ENCODE assay signal across 8 cellular contexts in the genomic region with DNA sequence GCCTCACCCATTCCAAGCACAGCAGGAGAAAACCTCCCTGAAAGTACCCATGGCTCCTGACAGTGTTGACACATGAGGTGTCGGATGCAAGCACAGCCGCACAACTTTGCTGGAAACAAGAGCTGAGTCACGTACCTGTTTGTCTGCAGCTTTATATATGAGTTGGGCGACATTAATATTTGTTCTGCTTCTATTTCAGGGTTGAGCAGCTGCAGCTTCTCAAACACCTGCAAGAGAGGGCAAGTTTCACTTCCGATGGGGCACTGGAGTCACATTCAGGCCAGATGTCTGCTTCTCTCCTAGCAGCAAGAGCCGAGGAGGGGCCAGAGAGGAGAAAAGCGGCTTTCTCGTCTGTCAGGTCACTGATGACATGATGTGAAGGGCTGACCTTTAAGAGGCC.
DNase-seq lines count a peak whose midpoint lies in the region; ATAC-seq and TF ChIP-seq lines count a peak whose summit lies in the region.

No MANE protein-coding gene starts in this region.

- 86% methylated on average over 8 of the region's 8 CpGs for WGBS in smooth muscle cell (ENCODE audit: low lambda C conversion rate)

- ATAC-seq in GM19395 (IDR thresholded peaks at IDR 0.05; ENCODE audit: unreplicated experiment) (peak; percentile 96), HG03280 (IDR thresholded peaks at IDR 0.05; ENCODE audit: unreplicated experiment) (peak; percentile 96), left lobe of liver (no peak)

- no peaks in the 10 kb centered on the region for H3K4me1 ChIP-seq in smooth muscle cell (ENCODE audit: low read depth)

- no peak overlapping the region for H2AFZ ChIP-seq in smooth muscle cell (ENCODE audit: low read depth)

- no peaks in the 10 kb centered on the region for H4K20me1 ChIP-seq in smooth muscle cell (ENCODE audit: low read depth)

- no peaks in the 10 kb centered on the region for H3F3A ChIP-seq in smooth muscle cell (ENCODE audit: low read depth)

- H3K9me3 ChIP-seq in smooth muscle cell (replicated peaks; ENCODE audit: low read depth) = no peaks in the 10 kb centered on the region

- no peak overlapping the region for H3K4me3 ChIP-seq in smooth muscle cell

- no peak overlapping the region for H3K4me2 ChIP-seq in smooth muscle cell

- H3K27ac ChIP-seq in VCaP (peak overlapping the region; percentile 12; the same call in 1 of the 2 replicates), smooth muscle cell (ENCODE audit: low read depth) (no peak overlapping the region)

- no peaks in the 10 kb centered on the region for H3K36me3 ChIP-seq in smooth muscle cell (ENCODE audit: low read depth)

- no peaks in the 10 kb centered on the region for H3K79me2 ChIP-seq in smooth muscle cell (ENCODE audit: low read depth)

- H3K9ac ChIP-seq in smooth muscle cell (ENCODE audit: low read depth) = no peak overlapping the region

- peak; percentile 92 for DNase-seq in DMS53 (lab: John Stamatoyannopoulos, UW)
- no peak for DNase-seq in HCEC 1CT
- DNase-seq in iPS-NIHi11 (ENCODE audit: low spot score) = no peak
- DNase-seq in left lobe of liver (ENCODE audit: low spot score) = no peak
- DNase-seq in smooth muscle cell (lab: John Stamatoyannopoulos, UW; ENCODE audit: unreplicated experiment) = no peak

- no peaks in the 10 kb centered on the region for H3K27me3 ChIP-seq in smooth muscle cell (ENCODE audit: low read depth)

- TF ChIP-seq CTCF in VCaP (conservative IDR thresholded peaks at IDR 0.05) (no peak), smooth muscle cell (IDR thresholded peaks at IDR 0.05; ENCODE audit: borderline replicate concordance, insufficient read depth, poor library complexity, severe bottlenecking) (no peak)
